Comparison of ENCODE assay signal across 9 cellular contexts in the genomic region with DNA sequence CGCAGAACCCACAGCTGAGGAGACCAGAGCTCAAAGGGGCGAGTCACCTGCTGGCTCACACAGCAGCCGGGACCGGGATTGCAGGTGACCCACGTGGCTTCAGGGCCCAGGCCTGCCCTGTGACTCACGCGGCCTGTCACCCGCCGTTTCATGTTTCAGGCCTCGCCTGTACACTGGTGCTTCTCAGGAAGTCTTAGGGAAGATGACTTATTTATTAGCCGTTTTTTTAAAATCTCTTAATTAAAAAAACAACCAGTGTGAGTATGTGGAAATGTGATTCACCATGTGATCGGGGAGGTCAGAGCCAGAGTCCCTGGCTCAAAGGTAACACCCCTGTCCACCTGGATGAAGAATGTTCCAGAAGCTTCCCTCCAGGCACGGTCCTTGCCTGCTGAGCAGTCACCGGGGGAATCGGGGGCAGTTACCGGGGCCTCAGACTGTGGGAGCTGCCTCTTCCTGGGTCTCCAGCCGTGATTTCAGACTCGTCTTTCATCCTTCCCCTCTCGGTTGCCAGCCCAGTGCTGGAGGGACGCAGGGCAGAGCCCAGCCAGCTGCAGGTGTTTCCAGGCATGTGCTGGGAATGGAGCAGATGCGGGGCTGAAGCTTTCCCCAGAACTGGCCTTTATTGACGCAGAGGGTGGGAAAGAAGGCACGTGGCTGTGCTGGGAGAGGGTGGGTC. TPM values are rescaled to one million over a fixed set of nuclear protein-coding genes. Genes with fewer than 3 reads are reported as not detected.
DNase-seq lines count a peak whose midpoint lies in the region; ATAC-seq, FAIRE-seq and TF ChIP-seq lines count a peak whose summit lies in the region.
"Had no signal": no experiment of that assay in that cellular context is flagged by ENCODE, and none has a peak within 500 bp of the region (broad histone marks: within the 10 kb centered on the region; RNA-seq: fewer than 3 reads in every experiment).

No MANE protein-coding gene starts in this region.

- H3K27ac Mint-ChIP-seq in Calu3 (ENCODE audit: unreplicated experiment), result peak overlapping the region; percentile 74

- H3K4me1 Mint-ChIP-seq in Calu3 (ENCODE audit: low read depth, unreplicated experiment), result peaks cover 43% of the 10 kb centered on the region

- peak overlapping the region; percentile 22 for H3K4me3 Mint-ChIP-seq in Calu3 (ENCODE audit: low read depth, unreplicated experiment)

- no peak for FAIRE-seq in GM12892 (lab: Jason Lieb, UNC)

- H3K9me3 ChIP-seq in Peyer's patch (no peaks in the 10 kb centered on the region), mesodermal cell (ENCODE audit: control insufficient read depth, low read length) (no peaks in the 10 kb centered on the region), thymus (ENCODE audit: control insufficient read depth) (no peaks in the 10 kb centered on the region)

- intact Hi-C loops in Calu3 (cut with micrococcal nuclease; ENCODE audit: unreplicated experiment), result loop anchor here (5.0 kb wide), 1 partner anchor 47 kb away; no protein-coding TSS in a partner anchor

- H3K27me3 ChIP-seq in Peyer's patch, result no peaks in the 10 kb centered on the region
- no peaks in the 10 kb centered on the region for H3K27me3 ChIP-seq in thymus (ENCODE audit: control insufficient read depth, insufficient read depth)

- CTCF ChIA-PET in Calu3 (lab: Charles Lee), result interaction anchor here (0.6 to 1.2 kb wide), 6 partner anchors 9 to 1487 kb away, joined by 3 to 7 read pairs (median 4); no protein-coding TSS in a partner anchor

- H3K4me3 ChIP-seq in Peyer's patch (no peak overlapping the region), choroid plexus epithelial cell (ENCODE audit: low read depth, low read length) (no peak overlapping the region), mesodermal cell (ENCODE audit: extremely low read depth, insufficient read depth, low read length, poor library complexity, severe bottlenecking) (no peak overlapping the region), thymus (ENCODE audit: low read length) (no peak overlapping the region)

- TF ChIP-seq POLR2A in Peyer's patch (IDR thresholded peaks at IDR 0.05) (no peak), GM12892 (IDR thresholded peaks at IDR 0.05; ENCODE audit: low read depth, low read length) (no peak)

- WGBS in mesodermal cell (ENCODE audit: insufficient coverage in 2 of 2), 2 experiments, result 79 to 84% methylated on average over 18 to 21 of the region's 23 CpGs
- 74% methylated on average over 23 of the region's 23 CpGs for WGBS in thymus

- peaks cover 27% of the 10 kb centered on the region for H3K36me3 Mint-ChIP-seq in Calu3 (ENCODE audit: insufficient read depth, unreplicated experiment)

- TF ChIP-seq CTCF in Calu3 (IDR thresholded peaks at IDR 0.05; ENCODE audit: unreplicated experiment) (no peak), Peyer's patch (IDR thresholded peaks at IDR 0.05) (no peak), choroid plexus epithelial cell (conservative IDR thresholded peaks at IDR 0.05; ENCODE audit: low read depth, low read length) (no peak)

- peak; percentile 93 for DNase-seq in Calu3
- peak in 2 of 3 donors; percentile 90 for DNase-seq in Peyer's patch
- DNase-seq in choroid plexus epithelial cell (ENCODE audit: low read depth), result peak; percentile 72
- DNase-seq in GM19240 (ENCODE audit: insufficient read length, low spot score), result no peak
- no peak for DNase-seq in GM12892 (ENCODE audit: insufficient read length)

- H3K4me1 ChIP-seq in Peyer's patch (peaks cover 12 to 79% (median 17%) of the 10 kb centered on the region in 4 donors), mesodermal cell (ENCODE audit: control insufficient read depth, insufficient read depth, low read length, poor library complexity, severe bottlenecking) (peaks cover 33% of the 10 kb centered on the region), thymus (ENCODE audit: control insufficient read depth, insufficient read depth, low read length) (peaks cover 11% of the 10 kb centered on the region)

- TSS peak; percentile 19 for BruUV-seq in Calu3 (replicated peaks; lab: Mats Ljungman, UMichigan)

- H3K27ac ChIP-seq in Peyer's patch (peak overlapping the region in 3 of 4 donors; percentile 45 to 78 (median 54)), mesodermal cell (ENCODE audit: low read depth, low read length, severe bottlenecking) (peak overlapping the region; percentile 29), thymus (ENCODE audit: low read depth) (peak overlapping the region; percentile 68)
- H3K27ac ChIP-seq: HL-60 had no signal

- no peaks in the 10 kb centered on the region for H3K9me3 Mint-ChIP-seq in Calu3 (ENCODE audit: low read depth, unreplicated experiment)

- no peaks in the 10 kb centered on the region for H3K36me3 ChIP-seq in Peyer's patch
- H3K36me3 ChIP-seq in mesodermal cell (ENCODE audit: control insufficient read depth, insufficient read depth, low read length), result peaks cover 8% of the 10 kb centered on the region
- peaks cover 15% of the 10 kb centered on the region for H3K36me3 ChIP-seq in thymus (ENCODE audit: control insufficient read depth, insufficient read depth)

- no peak for ATAC-seq in HG02610 (IDR thresholded peaks at IDR 0.05; ENCODE audit: unreplicated experiment)

- no peaks in the 10 kb centered on the region for H3K27me3 Mint-ChIP-seq in Calu3 (ENCODE audit: unreplicated experiment)

RNA-seq across cellular contexts. Expression of gene CMIP, which starts 49.3 kb away (rescaled TPM):
- 79.9 and 82.7 TPM in 2 replicates for total RNA-seq in Calu3 (2022)
- total RNA-seq in Peyer's patch, result 100 to 1,000 TPM in 1 of 4 donors, 10 to 100 TPM in 3; 44.6 to 152 (median 76.5) TPM
- polyA plus RNA-seq in mesodermal cell (2013, experiment 1 of 2), result 43.4 TPM
- 38.5 TPM for polyA plus RNA-seq in mesodermal cell (2013, experiment 2 of 2)
- polyA plus RNA-seq in thymus, result 19.4 TPM
- 10.2 TPM for polyA plus RNA-seq in GM12892 (2012; ENCODE audit: missing spikeins)

Comparison
In these comparisons a context has a peak if more than half of its experiments do, and no peak if none do; other contexts are left out.
1. DNase-seq: peak in Calu3 (single experiment), Peyer's patch (2 of 3) and choroid plexus epithelial cell (single experiment); none in GM19240 (single experiment) and GM12892 (single experiment).
2. Peak in every context shown above with its lines, with median percentiles within 50 percentile points of each other: H3K27ac ChIP-seq.